ENCODE assay signal across 21 cellular contexts in the genomic region with DNA sequence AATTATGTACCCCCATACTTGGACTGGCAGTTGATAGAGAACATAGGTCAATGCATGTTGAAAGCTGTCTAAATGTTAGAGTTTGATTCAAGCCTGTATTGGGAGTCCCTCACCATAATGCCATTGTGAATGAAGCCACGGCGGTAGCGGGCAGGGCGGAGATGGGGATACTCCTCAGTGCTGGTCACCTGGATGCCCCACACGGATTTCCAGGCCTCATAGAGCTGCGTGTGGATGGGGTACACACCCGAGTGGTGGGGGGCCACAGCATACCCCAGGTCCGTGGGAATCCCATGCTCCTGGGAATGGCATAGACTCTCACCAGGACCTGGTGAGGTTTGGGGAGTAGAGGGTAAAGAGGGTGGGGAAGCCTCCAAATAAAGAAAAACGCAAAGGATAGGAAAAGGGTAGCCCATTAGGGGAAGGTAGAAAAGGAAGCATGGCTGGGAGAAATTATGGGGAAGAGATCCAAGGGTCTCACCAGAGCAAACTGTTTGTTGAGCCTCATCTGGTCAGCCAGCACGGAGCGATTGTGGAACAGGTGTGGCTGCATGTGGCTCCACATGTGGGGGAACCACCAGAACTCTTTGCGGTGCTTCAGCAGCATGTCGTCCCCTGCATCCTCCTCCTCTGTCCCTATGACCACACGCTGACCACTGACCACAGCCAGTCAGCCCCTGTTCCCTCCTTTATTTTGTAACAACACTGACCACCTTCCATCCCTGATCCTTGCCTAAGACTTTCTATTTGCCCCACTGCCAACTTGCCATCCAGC. TPM values are rescaled to one million over a fixed set of nuclear protein-coding genes. Genes with fewer than 3 reads are reported as not detected.
DNase-seq lines count a peak whose midpoint lies in the region; ATAC-seq, FAIRE-seq and TF ChIP-seq lines count a peak whose summit lies in the region.
"Had no signal": no experiment of that assay in that cellular context is flagged by ENCODE, and none has a peak within 500 bp of the region (broad histone marks: within the 10 kb centered on the region; RNA-seq: fewer than 3 reads in every experiment).

No MANE protein-coding gene starts in this region.

- H3K27ac ChIP-seq in CD4-positive, CD25-positive, alpha-beta regulatory T cell (ENCODE audit: insufficient read depth, low read length, poor library complexity, severe bottlenecking), result no peak overlapping the region
- H3K27ac ChIP-seq in astrocyte (ENCODE audit: low read depth, low read length), result no peak overlapping the region
- H3K27ac ChIP-seq in trophoblast cell (ENCODE audit: low read depth, low read length), result no peak overlapping the region
- no peak overlapping the region for H3K27ac ChIP-seq in prostate gland
- H3K27ac ChIP-seq: A549, body of pancreas, colonic mucosa, psoas muscle had no signal

- H3K18ac ChIP-seq in trophoblast cell (ENCODE audit: low read length), result no peak overlapping the region

- intact Hi-C loops in activated CD8-positive, alpha-beta T cell treated with anti-CD3 and anti-CD28 coated beads for 36 hours (cut with micrococcal nuclease), result no loop called here
- intact Hi-C loops in prostate gland (cut with DNase I), result no loop called here

- peaks cover 57% of the 10 kb centered on the region for H3K4me1 Mint-ChIP-seq in activated CD8-positive, alpha-beta T cell treated with anti-CD3 and anti-CD28 coated beads for 36 hours (ENCODE audit: low read depth)
- peaks cover 56% of the 10 kb centered on the region for H3K4me1 Mint-ChIP-seq in activated CD8-positive, alpha-beta T cell treated with anti-CD3 and anti-CD28 coated beads, Interleukin-2, amount 10 ng/mL, durations not matched to agents 7 days and 5 days (ENCODE audit: low read depth)
- H3K4me1 Mint-ChIP-seq in CD4-positive, CD25-positive, alpha-beta regulatory T cell, result peaks cover 0 to 57% (median 42%) of the 10 kb centered on the region in 4 donors
- H3K4me1 Mint-ChIP-seq in astrocyte (ENCODE audit: low read depth, unreplicated experiment), result peaks cover 19% of the 10 kb centered on the region

- H3K23ac ChIP-seq in trophoblast cell (ENCODE audit: low read length), result peak overlapping the region; percentile 47

- H2AFZ ChIP-seq in astrocyte (ENCODE audit: low read depth, low read length), result no peak overlapping the region
- no peak overlapping the region for H2AFZ ChIP-seq in trophoblast cell (ENCODE audit: insufficient read depth, low read length, poor library complexity)

- no peak overlapping the region for H3K14ac ChIP-seq in trophoblast cell (ENCODE audit: low read length)

- H3K9ac ChIP-seq in astrocyte (ENCODE audit: low read length) (no peak overlapping the region), trophoblast cell (ENCODE audit: low read length) (no peak overlapping the region)

- no peak overlapping the region for H2BK5ac ChIP-seq in trophoblast cell (ENCODE audit: low read depth, low read length, poor library complexity)

- H4K20me1 ChIP-seq in astrocyte (ENCODE audit: insufficient read depth, low read length), result peaks cover 51% of the 10 kb centered on the region

- no peaks in the 10 kb centered on the region for H3K9me3 Mint-ChIP-seq in activated CD8-positive, alpha-beta T cell treated with anti-CD3 and anti-CD28 coated beads for 36 hours
- H3K9me3 Mint-ChIP-seq in activated CD8-positive, alpha-beta T cell treated with anti-CD3 and anti-CD28 coated beads, Interleukin-2, amount 10 ng/mL, durations not matched to agents 7 days and 5 days (ENCODE audit: insufficient read depth), result no peaks in the 10 kb centered on the region
- peaks cover 0 to 2% (median 0%) of the 10 kb centered on the region in 7 donors for H3K9me3 Mint-ChIP-seq in CD4-positive, CD25-positive, alpha-beta regulatory T cell
- H3K9me3 Mint-ChIP-seq in astrocyte (ENCODE audit: unreplicated experiment), result no peaks in the 10 kb centered on the region

- H3K36me3 ChIP-seq in CD4-positive, CD25-positive, alpha-beta regulatory T cell (ENCODE audit: control insufficient read depth, insufficient read depth, low read length), result peaks cover 73% of the 10 kb centered on the region
- H3K36me3 ChIP-seq in astrocyte (ENCODE audit: insufficient read depth, low read length) (peaks cover 32% of the 10 kb centered on the region), trophoblast cell (ENCODE audit: control insufficient read depth in 1 of 2, insufficient read depth in 2 of 2, low read length in 2 of 2) (peaks cover 49 to 60% of the 10 kb centered on the region in 2 experiments), prostate gland (peaks cover under 1 to 20% of the 10 kb centered on the region in 2 donors)

- no peak overlapping the region for H2AK5ac ChIP-seq in trophoblast cell (ENCODE audit: low read length)

- DNase-seq in activated CD8-positive, alpha-beta T cell treated with anti-CD3 and anti-CD28 coated beads for 36 hours, result no peak
- DNase-seq in activated CD8-positive, alpha-beta T cell treated with anti-CD3 and anti-CD28 coated beads, Interleukin-2, amount 10 ng/mL, durations not matched to agents 7 days and 5 days, result no peak
- DNase-seq in CD4-positive, CD25-positive, alpha-beta regulatory T cell, result no peak
- DNase-seq in astrocyte (ENCODE audit: low read depth) (no peak), trophoblast cell (no peak), prostate gland (ENCODE audit: low spot score) (no peak), T-helper 9 cell (no peak)
- DNase-seq: activated gamma-delta T cell treated with Interleukin-2 at 50 U/mL for 16 hours; body of pancreas; colonic mucosa; DMS 273 treated with DMSO at 0.1 percent for 48 hours; mesendoderm; NCI-H2107; NCI-H510A treated with DMSO at 0.1 percent for 48 hours; stimulated activated CD4-positive, alpha-beta T cell treated with anti-CD3 and anti-CD28 coated beads, Interleukin-2, amount 100 ng/mL, for 24 hours; stimulated activated naive CD4-positive, alpha-beta T cell treated with Interleukin-2 at 50 U/mL for 16 hours had no signal

- ATAC-seq in activated CD8-positive, alpha-beta T cell treated with anti-CD3 and anti-CD28 coated beads for 36 hours, result no peak
- no peak for ATAC-seq in activated CD8-positive, alpha-beta T cell treated with anti-CD3 and anti-CD28 coated beads, Interleukin-2, amount 10 ng/mL, durations not matched to agents 7 days and 5 days
- ATAC-seq in CD4-positive, CD25-positive, alpha-beta regulatory T cell (ENCODE audit: low read depth in 2 of 2), result no peak
- ATAC-seq in HG02571 (IDR thresholded peaks at IDR 0.05; ENCODE audit: unreplicated experiment), result no peak
- ATAC-seq: A549; activated CD4-positive, CD25-positive, alpha-beta regulatory T cell treated with anti-CD3 and anti-CD28 coated beads, Interleukin-2, amount 50 U/mL, for 24 hours; body of pancreas; psoas muscle; SK-N-SH treated with all-trans-retinoic acid at 6 μM for 48 hours had no signal

- no peak for TF ChIP-seq POLR2A in prostate gland (IDR thresholded peaks at IDR 0.05)

- no peak overlapping the region for H3K4me2 ChIP-seq in astrocyte (ENCODE audit: low read length)
- H3K4me2 ChIP-seq in trophoblast cell (ENCODE audit: low read length), result no peak overlapping the region
- H3K4me2 ChIP-seq: A549 had no signal

- POLR2A ChIA-PET in activated CD8-positive, alpha-beta T cell treated with anti-CD3 and anti-CD28 coated beads for 36 hours (lab: Charles Lee), result interaction anchor here (0.8 to 9.1 kb wide), 7 partner anchors 11 to 100 kb away, joined by 3 to 110 read pairs (median 3); partner anchors contain the start of genes CHCHD1 and ZSWIM8
- POLR2A ChIA-PET in activated CD8-positive, alpha-beta T cell treated with anti-CD3 and anti-CD28 coated beads, Interleukin-2, amount 10 ng/mL, durations not matched to agents 7 days and 5 days (lab: Charles Lee), result interaction anchor here (0.6 to 1.4 kb wide), 3 partner anchors 10 to 38 kb away, joined by 3 to 4 read pairs (median 4); a partner anchor contains a TSS

- H3K79me2 ChIP-seq in astrocyte (ENCODE audit: insufficient read depth, low read length) (peaks cover 17% of the 10 kb centered on the region), trophoblast cell (ENCODE audit: control insufficient read depth, insufficient read depth, low read length, poor library complexity) (peaks cover 3% of the 10 kb centered on the region)

- H2BK12ac ChIP-seq in trophoblast cell (ENCODE audit: low read length), result no peak overlapping the region

- no peak overlapping the region for H2BK120ac ChIP-seq in trophoblast cell (ENCODE audit: insufficient read depth, low read length, poor library complexity)

- H3K27me3 Mint-ChIP-seq in activated CD8-positive, alpha-beta T cell treated with anti-CD3 and anti-CD28 coated beads for 36 hours, result no peaks in the 10 kb centered on the region
- H3K27me3 Mint-ChIP-seq in activated CD8-positive, alpha-beta T cell treated with anti-CD3 and anti-CD28 coated beads, Interleukin-2, amount 10 ng/mL, durations not matched to agents 7 days and 5 days (ENCODE audit: low read depth), result no peaks in the 10 kb centered on the region
- peaks cover 4% of the 10 kb centered on the region for H3K27me3 Mint-ChIP-seq in CD4-positive, CD25-positive, alpha-beta regulatory T cell
- no peaks in the 10 kb centered on the region for H3K27me3 Mint-ChIP-seq in astrocyte (ENCODE audit: low read depth, unreplicated experiment)

- peaks cover 67% of the 10 kb centered on the region for H3K36me3 Mint-ChIP-seq in activated CD8-positive, alpha-beta T cell treated with anti-CD3 and anti-CD28 coated beads for 36 hours (ENCODE audit: low read depth)
- peaks cover 69% of the 10 kb centered on the region for H3K36me3 Mint-ChIP-seq in activated CD8-positive, alpha-beta T cell treated with anti-CD3 and anti-CD28 coated beads, Interleukin-2, amount 10 ng/mL, durations not matched to agents 7 days and 5 days (ENCODE audit: low read depth)
- H3K36me3 Mint-ChIP-seq in CD4-positive, CD25-positive, alpha-beta regulatory T cell, result peaks cover 48% of the 10 kb centered on the region
- peaks cover 41% of the 10 kb centered on the region for H3K36me3 Mint-ChIP-seq in astrocyte (ENCODE audit: low read depth, unreplicated experiment)

- peaks cover 3% of the 10 kb centered on the region for H3K79me1 ChIP-seq in trophoblast cell (ENCODE audit: low read length)

- H3K4me3 ChIP-seq in CD4-positive, CD25-positive, alpha-beta regulatory T cell (ENCODE audit: low read depth, low read length), result peak overlapping the region; percentile 37
- no peak overlapping the region for H3K4me3 ChIP-seq in astrocyte (ENCODE audit: insufficient read depth, low read depth, low read length)
- H3K4me3 ChIP-seq in trophoblast cell (ENCODE audit: low read depth, low read length), result no peak overlapping the region
- H3K4me3 ChIP-seq in prostate gland, result no peak overlapping the region
- H3K4me3 ChIP-seq: A549, body of pancreas, colonic mucosa, psoas muscle had no signal

- no peak overlapping the region for H4K12ac ChIP-seq in trophoblast cell (ENCODE audit: low read depth, low read length)

- H3K27ac Mint-ChIP-seq in activated CD8-positive, alpha-beta T cell treated with anti-CD3 and anti-CD28 coated beads for 36 hours, result peak overlapping the region; percentile 37
- H3K27ac Mint-ChIP-seq in activated CD8-positive, alpha-beta T cell treated with anti-CD3 and anti-CD28 coated beads, Interleukin-2, amount 10 ng/mL, durations not matched to agents 7 days and 5 days, result no peak overlapping the region
- H3K27ac Mint-ChIP-seq in CD4-positive, CD25-positive, alpha-beta regulatory T cell, result peak overlapping the region; percentile 64 to 73 (median 67)
- H3K27ac Mint-ChIP-seq in astrocyte (ENCODE audit: unreplicated experiment), result no peak overlapping the region

- no peak overlapping the region for H3K4ac ChIP-seq in trophoblast cell (ENCODE audit: low read depth, low read length)

- CTCF ChIA-PET in activated CD8-positive, alpha-beta T cell treated with anti-CD3 and anti-CD28 coated beads for 36 hours (lab: Charles Lee), result interaction anchor here (0.8 kb wide), 1 partner anchor 162 kb away, joined by 3 read pairs; no protein-coding TSS in a partner anchor
- CTCF ChIA-PET in activated CD8-positive, alpha-beta T cell treated with anti-CD3 and anti-CD28 coated beads, Interleukin-2, amount 10 ng/mL, durations not matched to agents 7 days and 5 days (lab: Charles Lee), result interaction anchor here (0.6 to 0.9 kb wide), 2 partner anchors 11 to 25 kb away, joined by 3 to 4 read pairs; partner anchors contain the start of gene CHCHD1

- TF ChIP-seq CTCF in activated CD8-positive, alpha-beta T cell treated with anti-CD3 and anti-CD28 coated beads for 36 hours (IDR thresholded peaks at IDR 0.05), result no peak
- TF ChIP-seq CTCF in astrocyte (IDR thresholded peaks at IDR 0.05; ENCODE audit: insufficient read depth, low read depth, low read length) (no peak), prostate gland (IDR thresholded peaks at IDR 0.05) (no peak)

- H3K4me1 ChIP-seq in CD4-positive, CD25-positive, alpha-beta regulatory T cell (ENCODE audit: control insufficient read depth, insufficient read depth, low read length, poor library complexity, severe bottlenecking), result peaks cover 38% of the 10 kb centered on the region
- H3K4me1 ChIP-seq in astrocyte (ENCODE audit: insufficient read depth, low read length) (peaks cover 6% of the 10 kb centered on the region), trophoblast cell (ENCODE audit: control insufficient read depth in 1 of 2, insufficient read depth in 2 of 2, low read length in 2 of 2) (peaks cover 3% of the 10 kb centered on the region in 2 experiments), prostate gland (replicated peaks) (peaks cover 6% of the 10 kb centered on the region)
- H3K4me1 ChIP-seq: colonic mucosa had no signal

- no peak overlapping the region for H3K4me3 Mint-ChIP-seq in activated CD8-positive, alpha-beta T cell treated with anti-CD3 and anti-CD28 coated beads for 36 hours
- H3K4me3 Mint-ChIP-seq in activated CD8-positive, alpha-beta T cell treated with anti-CD3 and anti-CD28 coated beads, Interleukin-2, amount 10 ng/mL, durations not matched to agents 7 days and 5 days, result no peak overlapping the region
- H3K4me3 Mint-ChIP-seq in CD4-positive, CD25-positive, alpha-beta regulatory T cell, result peak overlapping the region in 3 of 4 donors; percentile 54 to 62 (median 56)
- peak overlapping the region; percentile 66 for H3K4me3 Mint-ChIP-seq in astrocyte (ENCODE audit: unreplicated experiment)

- no peaks in the 10 kb centered on the region for H3K9me3 ChIP-seq in CD4-positive, CD25-positive, alpha-beta regulatory T cell (ENCODE audit: control insufficient read depth in 2 of 2, low read length in 2 of 2)
- no peaks in the 10 kb centered on the region for H3K9me3 ChIP-seq in astrocyte (ENCODE audit: insufficient read depth, low read depth, low read length)
- H3K9me3 ChIP-seq in trophoblast cell (ENCODE audit: insufficient read depth, low read depth, low read length), result peaks cover 2% of the 10 kb centered on the region
- H3K9me3 ChIP-seq in prostate gland, result no peaks in the 10 kb centered on the region
- H3K9me3 ChIP-seq: A549, body of pancreas, colonic mucosa, psoas muscle had no signal

- no CpG with 5 or more reads among the region's 14 CpGs for WGBS in trophoblast cell (ENCODE audit: extremely low coverage, insufficient coverage, insufficient read length)
- 94% methylated on average over 14 of the region's 14 CpGs for WGBS in prostate gland

- H3K27me3 ChIP-seq in CD4-positive, CD25-positive, alpha-beta regulatory T cell (ENCODE audit: control insufficient read depth, insufficient read depth, low read length), result no peaks in the 10 kb centered on the region
- H3K27me3 ChIP-seq in astrocyte (ENCODE audit: insufficient read depth, low read length), result no peaks in the 10 kb centered on the region
- H3K27me3 ChIP-seq in trophoblast cell (ENCODE audit: insufficient read depth, low read length), result no peaks in the 10 kb centered on the region
- no peaks in the 10 kb centered on the region for H3K27me3 ChIP-seq in prostate gland (replicated peaks; ENCODE audit: insufficient read depth)
- H3K27me3 ChIP-seq: body of pancreas, colonic mucosa had no signal

- no peak overlapping the region for H4K8ac ChIP-seq in trophoblast cell (ENCODE audit: low read depth, low read length)

- no peak overlapping the region for H4K91ac ChIP-seq in trophoblast cell (ENCODE audit: low read depth, low read length)

- no peak for FAIRE-seq in astrocyte (lab: Jason Lieb, UNC)
- FAIRE-seq: A549 had no signal

RNA-seq across cellular contexts. Expression of gene NDST2, which starts 5.0 kb away (rescaled TPM):
- 10 to 100 TPM; 51.1 to 53.5 TPM for total RNA-seq in activated CD8-positive, alpha-beta T cell treated with anti-CD3 and anti-CD28 coated beads for 36 hours
- total RNA-seq in activated CD8-positive, alpha-beta T cell treated with anti-CD3 and anti-CD28 coated beads, Interleukin-2, amount 10 ng/mL, durations not matched to agents 7 days and 5 days, result 10 to 100 TPM; 60.7 to 61.1 TPM
- 74.4 TPM for total RNA-seq in CD4-positive, CD25-positive, alpha-beta regulatory T cell
- 10 to 100 TPM; 20.6 to 28.5 (median 24.6) TPM for polyA plus RNA-seq in CD4-positive, CD25-positive, alpha-beta regulatory T cell
- total RNA-seq in astrocyte (16.2 and 21.5 TPM in 2 replicates), prostate gland (10 to 100 TPM; 39.7 to 57.4 TPM)
- polyA plus RNA-seq in trophoblast cell (2013), result 13.2 and 14.3 TPM in 2 replicates

RNA-seq across cellular contexts. Expression of gene ZSWIM8, which starts 21.0 kb away (rescaled TPM):
- total RNA-seq in activated CD8-positive, alpha-beta T cell treated with anti-CD3 and anti-CD28 coated beads for 36 hours, result 10 to 100 TPM; 30.0 to 41.0 TPM
- total RNA-seq in activated CD8-positive, alpha-beta T cell treated with anti-CD3 and anti-CD28 coated beads, Interleukin-2, amount 10 ng/mL, durations not matched to agents 7 days and 5 days, result 10 to 100 TPM; 58.3 to 69.3 TPM
- total RNA-seq in CD4-positive, CD25-positive, alpha-beta regulatory T cell, result 95.5 TPM
- polyA plus RNA-seq in CD4-positive, CD25-positive, alpha-beta regulatory T cell, result 10 to 100 TPM in 3 of 4 donors, 1 to 10 TPM in 1; 6.0 to 14.9 (median 11.8) TPM
- 70.2 and 70.7 TPM in 2 replicates for total RNA-seq in astrocyte
- 129 and 133 TPM in 2 replicates for polyA plus RNA-seq in trophoblast cell (2013)
- 100 to 1,000 TPM in 1 of 2 donors, 10 to 100 TPM in 1; 80.6 to 246 TPM for total RNA-seq in prostate gland

RNA-seq across cellular contexts. Expression of gene CHCHD1, which starts 24.5 kb away (rescaled TPM):
- total RNA-seq in activated CD8-positive, alpha-beta T cell treated with anti-CD3 and anti-CD28 coated beads for 36 hours, result 10 to 100 TPM; 28.9 to 33.0 TPM
- total RNA-seq in activated CD8-positive, alpha-beta T cell treated with anti-CD3 and anti-CD28 coated beads, Interleukin-2, amount 10 ng/mL, durations not matched to agents 7 days and 5 days, result 10 to 100 TPM; 33.0 to 35.3 TPM
- total RNA-seq in CD4-positive, CD25-positive, alpha-beta regulatory T cell, result 6.3 TPM
- polyA plus RNA-seq in CD4-positive, CD25-positive, alpha-beta regulatory T cell, result 10 to 100 TPM; 63.6 to 79.3 (median 70.0) TPM
- total RNA-seq in astrocyte (24.0 and 25.3 TPM in 2 replicates), prostate gland (10 to 100 TPM; 33.2 to 55.6 TPM)
- polyA plus RNA-seq in trophoblast cell (2013), result 119 and 120 TPM in 2 replicates

Comparison
In these comparisons a context has a peak if more than half of its experiments do, and no peak if none do; other contexts are left out.
1. H3K27ac Mint-ChIP-seq: peak in activated CD8-positive, alpha-beta T cell treated with anti-CD3 and anti-CD28 coated beads for 36 hours (single experiment) and CD4-positive, CD25-positive, alpha-beta regulatory T cell (3 of 3); none in activated CD8-positive, alpha-beta T cell treated with anti-CD3 and anti-CD28 coated beads, Interleukin-2, amount 10 ng/mL, durations not matched to agents 7 days and 5 days (single experiment) and astrocyte (single experiment).
2. H3K4me3 Mint-ChIP-seq: peak in CD4-positive, CD25-positive, alpha-beta regulatory T cell (3 of 4) and astrocyte (single experiment); none in activated CD8-positive, alpha-beta T cell treated with anti-CD3 and anti-CD28 coated beads for 36 hours (single experiment) and activated CD8-positive, alpha-beta T cell treated with anti-CD3 and anti-CD28 coated beads, Interleukin-2, amount 10 ng/mL, durations not matched to agents 7 days and 5 days (single experiment).